In the genomic region with DNA sequence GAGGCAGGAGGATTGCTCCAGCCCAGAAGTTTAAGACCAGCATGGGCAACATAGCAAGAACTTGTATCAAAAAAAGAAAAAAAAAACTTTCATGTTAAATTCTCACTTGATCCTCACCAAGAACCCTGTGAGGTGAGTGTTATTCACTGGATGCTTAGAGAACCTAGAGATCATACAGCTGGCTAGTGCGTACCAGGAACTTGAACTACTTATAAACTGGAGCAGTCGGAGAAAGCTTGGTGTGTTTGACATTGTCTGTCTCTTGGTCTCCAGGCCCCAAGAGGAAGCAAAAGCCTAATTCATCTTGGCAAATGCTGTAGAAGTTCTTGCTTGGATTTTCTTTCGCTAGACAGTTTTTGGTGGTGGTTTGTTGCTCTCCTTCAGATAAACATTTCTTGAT, we compare ENCODE assay signal across 1 cellular context.
TF ChIP-seq lines count a peak whose summit lies in the region.

No MANE protein-coding gene starts in this region.

TF ChIP-seq in HepG2, 621 proteins besides CTCF, POLR2A, EP300 and RAD21:
- TF ChIP-seq GATAD1 (CRISPR knock-in tag; IDR thresholded peaks at IDR 0.05): no peak
- TF ChIP-seq SIX4 (CRISPR knock-in tag; IDR thresholded peaks at IDR 0.05): no peak
- TF ChIP-seq CBX5 (CRISPR knock-in tag; IDR thresholded peaks at IDR 0.05; ENCODE audit: borderline replicate concordance): no peak
- TF ChIP-seq, protein P1, sequence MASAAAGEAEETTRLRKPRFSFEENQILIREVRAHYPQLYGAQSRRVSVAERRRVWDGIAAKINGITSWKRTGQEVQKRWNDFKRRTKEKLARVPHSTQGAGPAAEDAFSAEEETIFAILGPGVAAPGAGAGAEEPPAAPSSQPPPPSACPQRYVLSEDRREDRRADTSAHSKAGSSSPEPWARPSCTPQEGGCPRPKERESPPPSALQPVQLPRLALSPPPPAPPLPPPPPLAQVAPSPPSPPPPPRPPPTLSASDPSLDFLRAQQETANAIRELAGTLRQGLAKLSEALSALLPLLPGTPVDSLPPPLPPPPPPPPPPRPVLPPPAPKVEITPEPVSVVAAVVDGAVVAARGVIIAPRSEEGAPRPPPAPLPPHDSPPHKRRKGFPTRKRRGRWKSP (CRISPR knock-in tag; IDR thresholded peaks at IDR 0.05): no peak
- TF ChIP-seq TEAD2 (CRISPR knock-in tag; IDR thresholded peaks at IDR 0.05): no peak
- TF ChIP-seq, protein P2, sequence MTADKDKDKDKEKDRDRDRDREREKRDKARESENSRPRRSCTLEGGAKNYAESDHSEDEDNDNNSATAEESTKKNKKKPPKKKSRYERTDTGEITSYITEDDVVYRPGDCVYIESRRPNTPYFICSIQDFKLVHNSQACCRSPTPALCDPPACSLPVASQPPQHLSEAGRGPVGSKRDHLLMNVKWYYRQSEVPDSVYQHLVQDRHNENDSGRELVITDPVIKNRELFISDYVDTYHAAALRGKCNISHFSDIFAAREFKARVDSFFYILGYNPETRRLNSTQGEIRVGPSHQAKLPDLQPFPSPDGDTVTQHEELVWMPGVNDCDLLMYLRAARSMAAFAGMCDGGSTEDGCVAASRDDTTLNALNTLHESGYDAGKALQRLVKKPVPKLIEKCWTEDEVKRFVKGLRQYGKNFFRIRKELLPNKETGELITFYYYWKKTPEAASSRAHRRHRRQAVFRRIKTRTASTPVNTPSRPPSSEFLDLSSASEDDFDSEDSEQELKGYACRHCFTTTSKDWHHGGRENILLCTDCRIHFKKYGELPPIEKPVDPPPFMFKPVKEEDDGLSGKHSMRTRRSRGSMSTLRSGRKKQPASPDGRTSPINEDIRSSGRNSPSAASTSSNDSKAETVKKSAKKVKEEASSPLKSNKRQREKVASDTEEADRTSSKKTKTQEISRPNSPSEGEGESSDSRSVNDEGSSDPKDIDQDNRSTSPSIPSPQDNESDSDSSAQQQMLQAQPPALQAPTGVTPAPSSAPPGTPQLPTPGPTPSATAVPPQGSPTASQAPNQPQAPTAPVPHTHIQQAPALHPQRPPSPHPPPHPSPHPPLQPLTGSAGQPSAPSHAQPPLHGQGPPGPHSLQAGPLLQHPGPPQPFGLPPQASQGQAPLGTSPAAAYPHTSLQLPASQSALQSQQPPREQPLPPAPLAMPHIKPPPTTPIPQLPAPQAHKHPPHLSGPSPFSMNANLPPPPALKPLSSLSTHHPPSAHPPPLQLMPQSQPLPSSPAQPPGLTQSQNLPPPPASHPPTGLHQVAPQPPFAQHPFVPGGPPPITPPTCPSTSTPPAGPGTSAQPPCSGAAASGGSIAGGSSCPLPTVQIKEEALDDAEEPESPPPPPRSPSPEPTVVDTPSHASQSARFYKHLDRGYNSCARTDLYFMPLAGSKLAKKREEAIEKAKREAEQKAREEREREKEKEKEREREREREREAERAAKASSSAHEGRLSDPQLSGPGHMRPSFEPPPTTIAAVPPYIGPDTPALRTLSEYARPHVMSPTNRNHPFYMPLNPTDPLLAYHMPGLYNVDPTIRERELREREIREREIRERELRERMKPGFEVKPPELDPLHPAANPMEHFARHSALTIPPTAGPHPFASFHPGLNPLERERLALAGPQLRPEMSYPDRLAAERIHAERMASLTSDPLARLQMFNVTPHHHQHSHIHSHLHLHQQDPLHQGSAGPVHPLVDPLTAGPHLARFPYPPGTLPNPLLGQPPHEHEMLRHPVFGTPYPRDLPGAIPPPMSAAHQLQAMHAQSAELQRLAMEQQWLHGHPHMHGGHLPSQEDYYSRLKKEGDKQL (CRISPR knock-in tag; IDR thresholded peaks at IDR 0.05; ENCODE audit: low read depth): no peak
- no peak for TF ChIP-seq TOE1 (CRISPR knock-in tag; IDR thresholded peaks at IDR 0.05)
- no peak for TF ChIP-seq ZNF496 (CRISPR knock-in tag; IDR thresholded peaks at IDR 0.05; ENCODE audit: insufficient replicate concordance)
- TF ChIP-seq, protein P3, sequence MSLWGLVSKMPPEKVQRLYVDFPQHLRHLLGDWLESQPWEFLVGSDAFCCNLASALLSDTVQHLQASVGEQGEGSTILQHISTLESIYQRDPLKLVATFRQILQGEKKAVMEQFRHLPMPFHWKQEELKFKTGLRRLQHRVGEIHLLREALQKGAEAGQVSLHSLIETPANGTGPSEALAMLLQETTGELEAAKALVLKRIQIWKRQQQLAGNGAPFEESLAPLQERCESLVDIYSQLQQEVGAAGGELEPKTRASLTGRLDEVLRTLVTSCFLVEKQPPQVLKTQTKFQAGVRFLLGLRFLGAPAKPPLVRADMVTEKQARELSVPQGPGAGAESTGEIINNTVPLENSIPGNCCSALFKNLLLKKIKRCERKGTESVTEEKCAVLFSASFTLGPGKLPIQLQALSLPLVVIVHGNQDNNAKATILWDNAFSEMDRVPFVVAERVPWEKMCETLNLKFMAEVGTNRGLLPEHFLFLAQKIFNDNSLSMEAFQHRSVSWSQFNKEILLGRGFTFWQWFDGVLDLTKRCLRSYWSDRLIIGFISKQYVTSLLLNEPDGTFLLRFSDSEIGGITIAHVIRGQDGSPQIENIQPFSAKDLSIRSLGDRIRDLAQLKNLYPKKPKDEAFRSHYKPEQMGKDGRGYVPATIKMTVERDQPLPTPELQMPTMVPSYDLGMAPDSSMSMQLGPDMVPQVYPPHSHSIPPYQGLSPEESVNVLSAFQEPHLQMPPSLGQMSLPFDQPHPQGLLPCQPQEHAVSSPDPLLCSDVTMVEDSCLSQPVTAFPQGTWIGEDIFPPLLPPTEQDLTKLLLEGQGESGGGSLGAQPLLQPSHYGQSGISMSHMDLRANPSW (CRISPR knock-in tag; IDR thresholded peaks at IDR 0.05; ENCODE audit: borderline replicate concordance): no peak
- TF ChIP-seq ZMYM4 (CRISPR knock-in tag; IDR thresholded peaks at IDR 0.05): no peak
- TF ChIP-seq, protein P4, sequence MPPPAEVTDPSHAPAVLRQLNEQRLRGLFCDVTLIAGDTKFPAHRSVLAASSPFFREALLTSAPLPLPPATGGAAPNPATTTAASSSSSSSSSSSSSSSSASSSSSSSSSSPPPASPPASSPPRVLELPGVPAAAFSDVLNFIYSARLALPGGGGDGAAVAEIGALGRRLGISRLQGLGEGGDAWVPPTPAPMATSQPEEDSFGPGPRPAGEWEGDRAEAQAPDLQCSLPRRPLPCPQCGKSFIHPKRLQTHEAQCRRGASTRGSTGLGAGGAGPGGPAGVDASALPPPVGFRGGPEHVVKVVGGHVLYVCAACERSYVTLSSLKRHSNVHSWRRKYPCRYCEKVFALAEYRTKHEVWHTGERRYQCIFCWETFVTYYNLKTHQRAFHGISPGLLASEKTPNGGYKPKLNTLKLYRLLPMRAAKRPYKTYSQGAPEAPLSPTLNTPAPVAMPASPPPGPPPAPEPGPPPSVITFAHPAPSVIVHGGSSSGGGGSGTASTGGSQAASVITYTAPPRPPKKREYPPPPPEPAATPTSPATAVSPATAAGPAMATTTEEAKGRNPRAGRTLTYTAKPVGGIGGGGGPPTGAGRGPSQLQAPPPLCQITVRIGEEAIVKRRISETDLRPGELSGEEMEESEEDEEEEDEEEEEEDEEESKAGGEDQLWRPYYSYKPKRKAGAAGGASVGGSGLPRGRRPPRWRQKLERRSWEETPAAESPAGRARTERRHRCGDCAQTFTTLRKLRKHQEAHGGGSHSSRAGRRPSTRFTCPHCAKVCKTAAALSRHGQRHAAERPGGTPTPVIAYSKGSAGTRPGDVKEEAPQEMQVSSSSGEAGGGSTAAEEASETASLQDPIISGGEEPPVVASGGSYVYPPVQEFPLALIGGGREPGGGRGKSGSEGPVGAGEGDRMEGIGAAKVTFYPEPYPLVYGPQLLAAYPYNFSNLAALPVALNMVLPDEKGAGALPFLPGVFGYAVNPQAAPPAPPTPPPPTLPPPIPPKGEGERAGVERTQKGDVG (CRISPR knock-in tag; IDR thresholded peaks at IDR 0.05; ENCODE audit: borderline replicate concordance): no peak
- no peak for TF ChIP-seq THYN1 (CRISPR knock-in tag; IDR thresholded peaks at IDR 0.05; ENCODE audit: borderline replicate concordance, low read depth)
- TF ChIP-seq FOXP1 (IDR thresholded peaks at IDR 0.05): no peak
- TF ChIP-seq FOXP1 (CRISPR knock-in tag; IDR thresholded peaks at IDR 0.05): no peak
